Comparison of ENCODE assay signal across 1 cellular context in genomic region chr17:4858068-4858879, GRCh38.
A peak's percentile ranks its signal among the peaks of the same experiment; 100 is the strongest.
TF ChIP-seq lines count a peak whose summit lies in the region.

No MANE protein-coding gene starts in this region.

TF ChIP-seq in endothelial cell of umbilical vein, 7 proteins besides CTCF, POLR2A, EP300 and RAD21:
- TF ChIP-seq POLR2AphosphoS5 (IDR thresholded peaks at IDR 0.05; ENCODE audit: insufficient read depth, low read depth, low read length), result peak; percentile 65
- no peak for TF ChIP-seq GATA2 (IDR thresholded peaks at IDR 0.05; ENCODE audit: insufficient read depth, insufficient read length, low read depth, low read length)
